In genomic region chr2:98455494-98455976, GRCh38 we compare ENCODE assay signal across 1 cellular context.
TF ChIP-seq lines count a peak whose summit lies in the region.

No MANE protein-coding gene starts in this region.

TF ChIP-seq in GM23338, 12 proteins besides CTCF, POLR2A, EP300 and RAD21 (continued from another document):
- no peak for TF ChIP-seq REST (IDR thresholded peaks at IDR 0.05; ENCODE audit: unreplicated experiment)
